In genomic region chr1:226870323-226871046, GRCh38 we compare ENCODE assay signal across 8 cellular contexts. TPM values are rescaled to one million over a fixed set of nuclear protein-coding genes. Genes with fewer than 3 reads are reported as not detected.
DNase-seq lines count a peak whose midpoint lies in the region; ATAC-seq and TF ChIP-seq lines count a peak whose summit lies in the region.

TSS of gene PSEN2 (plus strand) at chr1:226870616. CDS start at chr1:226881908, 11,292 bp downstream.

- H3K36me3 ChIP-seq in colonic mucosa = no peaks in the 10 kb centered on the region

- no peaks in the 10 kb centered on the region for H3K4me1 ChIP-seq in colonic mucosa

- POLR2A ChIA-PET in activated B cell treated with CpG ODN at 0.5 μM for 24 hours (lab: Charles Lee) = interaction anchor here (0.7 to 1.4 kb wide), 4 partner anchors 12 to 743 kb away, joined by 3 to 6 read pairs (median 4); partner anchors contain the start of gene PARP1

- peak; percentile 90 for ATAC-seq in HG02852 (IDR thresholded peaks at IDR 0.05; ENCODE audit: unreplicated experiment)
- peak; percentile 96 for ATAC-seq in activated B cell treated with CpG ODN at 0.5 μM for 24 hours (ENCODE audit: low read depth)

- H3K9ac ChIP-seq in colonic mucosa (ENCODE audit: low read depth in 2 of 2, low read length in 2 of 2) = peak within 1 kb of the TSS; percentile 75 to 76

- no peaks in the 10 kb centered on the region for H3K27me3 Mint-ChIP-seq in activated B cell treated with CpG ODN at 0.5 μM for 24 hours

- TF ChIP-seq CTCF in activated B cell treated with CpG ODN at 0.5 μM for 24 hours (IDR thresholded peaks at IDR 0.05) = no peak
- TF ChIP-seq CTCF in colonic mucosa (IDR thresholded peaks at IDR 0.05) = no peak

- peak within 1 kb of the TSS; percentile 87 for H3K4me3 Mint-ChIP-seq in activated B cell treated with CpG ODN at 0.5 μM for 24 hours

- peaks cover 3% of the 10 kb centered on the region for H3K36me3 Mint-ChIP-seq in activated B cell treated with CpG ODN at 0.5 μM for 24 hours (ENCODE audit: low read depth)

- peak within 1 kb of the TSS; percentile 80 for H3K4me3 ChIP-seq in colonic mucosa

- H3K9me3 Mint-ChIP-seq in activated B cell treated with CpG ODN at 0.5 μM for 24 hours = no peaks in the 10 kb centered on the region

- H3K4me1 Mint-ChIP-seq in activated B cell treated with CpG ODN at 0.5 μM for 24 hours = peaks cover 24% of the 10 kb centered on the region

- peak within 1 kb of the TSS; percentile 68 for H3K27ac ChIP-seq in colonic mucosa
- peak within 1 kb of the TSS; percentile 38 for H3K27ac ChIP-seq in layer of hippocampus (ENCODE audit: low read depth, low read length)

- H3K27me3 ChIP-seq in colonic mucosa (no peaks in the 10 kb centered on the region), layer of hippocampus (ENCODE audit: control insufficient read depth, insufficient read depth, low read length) (no peaks in the 10 kb centered on the region)

- CTCF ChIA-PET in activated B cell treated with CpG ODN at 0.5 μM for 24 hours (lab: Charles Lee) = interaction anchor here (0.7 kb wide), 1 partner anchor 244 kb away, joined by 5 read pairs; no protein-coding TSS in a partner anchor

- no peaks in the 10 kb centered on the region for H3K9me3 ChIP-seq in colonic mucosa

- H3K27ac Mint-ChIP-seq in activated B cell treated with CpG ODN at 0.5 μM for 24 hours = peak within 1 kb of the TSS; percentile 53

- intact Hi-C loops in activated B cell treated with CpG ODN at 0.5 μM for 24 hours (cut with micrococcal nuclease) = loop anchor here (1.0 to 5.0 kb wide), 3 partner anchors 12 to 238 kb away; no protein-coding TSS in a partner anchor
- intact Hi-C loops in colonic mucosa (cut with DNase I) = no loop called here

- DNase-seq in SIG-M5 treated with dmso at 0.1 percent for 504 hours (lab: John Stamatoyannopoulos, UW; ENCODE audit: unreplicated experiment) = peak; percentile 37
- DNase-seq in SIG-M5 (lab: John Stamatoyannopoulos, UW) = no peak
- peak; percentile 47 for DNase-seq in NCI-H2107 treated with DMSO at 0.1 percent for 48 hours (lab: John Stamatoyannopoulos, UW; ENCODE audit: unreplicated experiment)
- DNase-seq in activated B cell treated with CpG ODN at 0.5 μM for 24 hours = peak; percentile 80
- peak; percentile 84 for DNase-seq in colonic mucosa
- peak; percentile 48 for DNase-seq in stimulated activated CD4-positive, alpha-beta T cell treated with anti-CD3 and anti-CD28 coated beads, Interleukin-1b, Interleukin-23, amount 100 ng/mL, for 48 hours

RNA-seq across cellular contexts. Expression of gene PSEN2, which starts in this region (rescaled TPM):
- total RNA-seq in activated B cell treated with CpG ODN at 0.5 μM for 24 hours (13.4 and 14.3 TPM in 2 replicates), colonic mucosa (10 to 100 TPM; 16.6 to 18.1 TPM)
